8 cellular contexts compared by ENCODE assay signal in the genomic region with DNA sequence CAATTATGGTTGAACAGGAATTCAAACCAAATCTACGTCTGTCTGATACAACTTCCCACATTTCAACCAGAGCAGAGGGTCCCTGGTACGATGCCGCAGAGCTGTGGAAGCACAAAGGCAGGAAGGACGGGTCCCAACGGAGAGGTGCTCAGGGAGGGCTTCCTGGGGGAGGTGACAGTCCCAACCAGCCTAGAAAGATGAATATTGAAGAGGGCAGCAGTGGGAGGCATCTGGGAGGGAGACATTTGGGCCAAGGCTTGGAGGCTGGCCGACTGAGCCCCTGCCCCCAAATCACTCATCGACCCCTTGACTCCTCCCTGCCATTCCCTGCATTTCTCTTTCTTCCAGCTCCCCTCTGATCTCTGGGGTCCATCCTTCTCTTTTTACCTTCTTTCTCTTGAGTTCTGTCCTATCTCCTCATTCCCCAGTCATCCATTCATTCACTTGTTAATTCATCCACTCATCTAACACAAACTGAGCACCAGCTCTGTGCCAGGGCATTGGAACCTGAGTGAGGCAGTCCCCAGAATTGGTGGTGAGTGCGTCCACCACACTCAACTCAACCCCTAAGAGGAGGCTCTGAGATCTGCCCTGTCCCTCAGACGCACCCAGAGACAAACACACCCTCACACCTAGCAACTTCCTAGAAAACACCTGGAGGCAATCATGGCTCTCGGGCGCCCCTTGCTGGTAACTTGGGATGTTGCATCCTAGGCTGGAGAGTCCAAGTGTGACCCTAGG. TPM values are rescaled to one million over a fixed set of nuclear protein-coding genes. Genes with fewer than 3 reads are reported as not detected.
DNase-seq lines count a peak whose midpoint lies in the region; ATAC-seq lines count a peak whose summit lies in the region.

No MANE protein-coding gene starts in this region.

- no peak overlapping the region for H3K23ac ChIP-seq in mesendoderm (ENCODE audit: low read length)

- no peak overlapping the region for H3K9ac ChIP-seq in mesendoderm (ENCODE audit: low read length)

- H3K4me3 ChIP-seq in CD4-positive, alpha-beta memory T cell (ENCODE audit: low read length in 2 of 2), result no peak overlapping the region
- no peak overlapping the region for H3K4me3 ChIP-seq in mesendoderm (ENCODE audit: low read length)

- H3K4me2 ChIP-seq in mesendoderm (ENCODE audit: low read length), result no peak overlapping the region

- no peak overlapping the region for H3K27ac ChIP-seq in CD4-positive, alpha-beta memory T cell (ENCODE audit: low read depth, low read length)
- no peak overlapping the region for H3K27ac ChIP-seq in mesendoderm (ENCODE audit: low read depth, low read length)

- CTCF ChIA-PET in CD4-positive, alpha-beta memory T cell (lab: Charles Lee; ENCODE audit: partially characterized antibody), result interaction anchor here (0.6 to 1.8 kb wide), 8 partner anchors 12 to 596 kb away, joined by 3 to 7 read pairs (median 4); no protein-coding TSS in a partner anchor
- CTCF ChIA-PET in activated CD4-positive, alpha-beta memory T cell treated with anti-CD3 and anti-CD28 coated beads, Interleukin-2, amount 10 ng/mL, durations not matched to agents 7 days and 5 days (lab: Charles Lee), result interaction anchor here (0.7 to 1.0 kb wide), 3 partner anchors 81 to 836 kb away, joined by 3 read pairs; no protein-coding TSS in a partner anchor

- H3K9me3 ChIP-seq in CD4-positive, alpha-beta memory T cell (ENCODE audit: control insufficient read depth in 1 of 2, low read length in 2 of 2), result no peaks in the 10 kb centered on the region

- H3K27me3 ChIP-seq in CD4-positive, alpha-beta memory T cell (ENCODE audit: insufficient read depth, low read length), result no peaks in the 10 kb centered on the region
- H3K27me3 ChIP-seq in mesendoderm (ENCODE audit: insufficient read depth, low read length, poor library complexity), result no peaks in the 10 kb centered on the region

- H3K4me1 Mint-ChIP-seq in CD4-positive, alpha-beta memory T cell, result peaks cover 6 to 12% (median 6%) of the 10 kb centered on the region in 4 donors
- H3K4me1 Mint-ChIP-seq in activated CD4-positive, alpha-beta memory T cell treated with anti-CD3 and anti-CD28 coated beads, Interleukin-2, amount 10 ng/mL, durations not matched to agents 7 days and 5 days, result peaks cover 4% of the 10 kb centered on the region

- no peaks in the 10 kb centered on the region for H3K79me2 ChIP-seq in mesendoderm (ENCODE audit: control insufficient read depth, insufficient read depth, low read length)

- H3K9me3 Mint-ChIP-seq in CD4-positive, alpha-beta memory T cell, result no peaks in the 10 kb centered on the region
- H3K9me3 Mint-ChIP-seq in activated CD4-positive, alpha-beta memory T cell treated with anti-CD3 and anti-CD28 coated beads, Interleukin-2, amount 10 ng/mL, durations not matched to agents 7 days and 5 days, result no peaks in the 10 kb centered on the region

- H3K27me3 Mint-ChIP-seq in CD4-positive, alpha-beta memory T cell, result peaks cover 0 to 2% of the 10 kb centered on the region in 2 donors
- H3K27me3 Mint-ChIP-seq in activated CD4-positive, alpha-beta memory T cell treated with anti-CD3 and anti-CD28 coated beads, Interleukin-2, amount 10 ng/mL, durations not matched to agents 7 days and 5 days, result peaks cover 2% of the 10 kb centered on the region

- peak overlapping the region; percentile 4 to 90 (median 63) for H3K27ac Mint-ChIP-seq in CD4-positive, alpha-beta memory T cell
- no peak overlapping the region for H3K27ac Mint-ChIP-seq in activated CD4-positive, alpha-beta memory T cell treated with anti-CD3 and anti-CD28 coated beads, Interleukin-2, amount 10 ng/mL, durations not matched to agents 7 days and 5 days

- no peak overlapping the region for H4K5ac ChIP-seq in mesendoderm (ENCODE audit: low read length)

- no peak overlapping the region for H4K8ac ChIP-seq in mesendoderm (ENCODE audit: low read depth, low read length)

- peak; percentile 70 to 82 (median 77) for DNase-seq in CD4-positive, alpha-beta memory T cell
- peak; percentile 38 for DNase-seq in HCEC 1CT
- peak; percentile 70 for DNase-seq in NCI-H69 (lab: John Stamatoyannopoulos, UW)
- peak; percentile 85 for DNase-seq in activated CD4-positive, alpha-beta memory T cell treated with anti-CD3 and anti-CD28 coated beads, Interleukin-2, amount 10 ng/mL, durations not matched to agents 7 days and 5 days
- DNase-seq in effector CD8-positive, alpha-beta T cell (lab: John Stamatoyannopoulos, UW), result peak; percentile 74
- DNase-seq in mesendoderm, result peak; percentile 89
- DNase-seq in stimulated activated CD8-positive, alpha-beta memory T cell treated with anti-CD3 and anti-CD28 coated beads, Interleukin-2, amount 100 ng/mL, for 48 hours (ENCODE audit: low read depth in 2 of 2), result peak; percentile 67 to 77

- POLR2A ChIA-PET in CD4-positive, alpha-beta memory T cell (lab: Charles Lee; ENCODE audit: partially characterized antibody), result interaction anchor here (1.0 kb wide), 1 partner anchor 89 kb away, joined by 3 read pairs; a partner anchor contains a TSS
- POLR2A ChIA-PET in activated CD4-positive, alpha-beta memory T cell treated with anti-CD3 and anti-CD28 coated beads, Interleukin-2, amount 10 ng/mL, durations not matched to agents 7 days and 5 days (lab: Charles Lee), result interaction anchor here (0.7 kb wide), 1 partner anchor 181 kb away, joined by 3 read pairs; no protein-coding TSS in a partner anchor

- H3K36me3 Mint-ChIP-seq in CD4-positive, alpha-beta memory T cell, result no peaks in the 10 kb centered on the region
- no peaks in the 10 kb centered on the region for H3K36me3 Mint-ChIP-seq in activated CD4-positive, alpha-beta memory T cell treated with anti-CD3 and anti-CD28 coated beads, Interleukin-2, amount 10 ng/mL, durations not matched to agents 7 days and 5 days (ENCODE audit: low read depth)

- peaks cover 3% of the 10 kb centered on the region for H3K4me1 ChIP-seq in CD4-positive, alpha-beta memory T cell (ENCODE audit: insufficient read depth, low read length)
- no peaks in the 10 kb centered on the region for H3K4me1 ChIP-seq in mesendoderm (ENCODE audit: control insufficient read depth, low read depth, low read length)

- no peak overlapping the region for H2BK15ac ChIP-seq in mesendoderm (replicated peaks; ENCODE audit: low read depth)

- H3K18ac ChIP-seq in mesendoderm (ENCODE audit: low read length), result no peak overlapping the region

- no peaks in the 10 kb centered on the region for H3K79me1 ChIP-seq in mesendoderm (ENCODE audit: low read length)

- no CpG with 5 or more reads among the region's 11 CpGs for WGBS in mesendoderm (ENCODE audit: extremely low coverage, insufficient coverage, low lambda C conversion rate)

- no peak overlapping the region for H2BK5ac ChIP-seq in mesendoderm (ENCODE audit: low read length)

- no peak for ATAC-seq in GM18867 (IDR thresholded peaks at IDR 0.05; ENCODE audit: unreplicated experiment)

- no peak overlapping the region for H2AK5ac ChIP-seq in mesendoderm (ENCODE audit: low read length)

- intact Hi-C loops in CD4-positive, alpha-beta memory T cell (cut with micrococcal nuclease), result loop anchor here (1.0 to 5.0 kb wide), 4 partner anchors 61 to 454 kb away; a partner anchor contains a TSS

- H3K36me3 ChIP-seq in CD4-positive, alpha-beta memory T cell (ENCODE audit: insufficient read depth, low read length), result no peaks in the 10 kb centered on the region
- no peaks in the 10 kb centered on the region for H3K36me3 ChIP-seq in mesendoderm (ENCODE audit: control insufficient read depth, insufficient read depth, low read length)

- peak overlapping the region in 1 of 8 donors; percentile 1 for H3K4me3 Mint-ChIP-seq in CD4-positive, alpha-beta memory T cell
- H3K4me3 Mint-ChIP-seq in activated CD4-positive, alpha-beta memory T cell treated with anti-CD3 and anti-CD28 coated beads, Interleukin-2, amount 10 ng/mL, durations not matched to agents 7 days and 5 days, result no peak overlapping the region

- peak overlapping the region; percentile 43 for H3K56ac ChIP-seq in mesendoderm (ENCODE audit: low read length)

- no peak overlapping the region for H2BK120ac ChIP-seq in mesendoderm (ENCODE audit: low read depth, low read length)

- no peak overlapping the region for H3K4ac ChIP-seq in mesendoderm (ENCODE audit: low read depth, low read length)

RNA-seq across cellular contexts. Expression of a gene that starts 13.2 kb away (rescaled TPM):
- not detected for total RNA-seq in CD4-positive, alpha-beta memory T cell
- not detected for polyA plus RNA-seq in CD4-positive, alpha-beta memory T cell
- not detected for total RNA-seq in activated CD4-positive, alpha-beta memory T cell treated with anti-CD3 and anti-CD28 coated beads, Interleukin-2, amount 10 ng/mL, durations not matched to agents 7 days and 5 days
- not detected for polyA plus RNA-seq in mesendoderm (2013, experiment 1 of 2)
- polyA plus RNA-seq in mesendoderm (2013, experiment 2 of 2), result not detected

RNA-seq across cellular contexts. Expression of a gene that starts 26.5 kb away (rescaled TPM):
- total RNA-seq in CD4-positive, alpha-beta memory T cell, result 1 to 10 TPM; 1.2 TPM
- polyA plus RNA-seq in CD4-positive, alpha-beta memory T cell, result not detected
- 1 to 10 TPM; 1.0 to 1.2 TPM for total RNA-seq in activated CD4-positive, alpha-beta memory T cell treated with anti-CD3 and anti-CD28 coated beads, Interleukin-2, amount 10 ng/mL, durations not matched to agents 7 days and 5 days
- polyA plus RNA-seq in mesendoderm (2013, experiment 1 of 2), result 10.1 TPM
- 9.4 TPM for polyA plus RNA-seq in mesendoderm (2013, experiment 2 of 2)

RNA-seq across cellular contexts. Expression of a gene that starts 37.8 kb away (rescaled TPM):
- not detected for total RNA-seq in CD4-positive, alpha-beta memory T cell
- not detected for polyA plus RNA-seq in CD4-positive, alpha-beta memory T cell
- total RNA-seq in activated CD4-positive, alpha-beta memory T cell treated with anti-CD3 and anti-CD28 coated beads, Interleukin-2, amount 10 ng/mL, durations not matched to agents 7 days and 5 days, result not detected
- not detected for polyA plus RNA-seq in mesendoderm (2013, experiment 1 of 2)
- not detected for polyA plus RNA-seq in mesendoderm (2013, experiment 2 of 2)

Comparison
In these comparisons a context has a peak if more than half of its experiments do, and no peak if none do; other contexts are left out.
1. DNase-seq: peak in every context shown above with its lines; median percentile 89 in mesendoderm; 85 in activated CD4-positive, alpha-beta memory T cell treated with anti-CD3 and anti-CD28 coated beads, Interleukin-2, amount 10 ng/mL, durations not matched to agents 7 days and 5 days; 77 in CD4-positive, alpha-beta memory T cell; 74 in effector CD8-positive, alpha-beta T cell; 72 in stimulated activated CD8-positive, alpha-beta memory T cell treated with anti-CD3 and anti-CD28 coated beads, Interleukin-2, amount 100 ng/mL, for 48 hours; 70 in NCI-H69; 38 in HCEC 1CT.